ENCODE assay signal across 19 cellular contexts in genomic region chr3:34483290-34483887, GRCh38.
DNase-seq lines count a peak whose midpoint lies in the region; ATAC-seq and TF ChIP-seq lines count a peak whose summit lies in the region.
"Had no signal": no experiment of that assay in that cellular context is flagged by ENCODE, and none has a peak within 500 bp of the region (broad histone marks: within the 10 kb centered on the region; RNA-seq: fewer than 3 reads in every experiment).

No MANE protein-coding gene starts in this region.

- H3K9me3 ChIP-seq in DND-41 (ENCODE audit: insufficient read depth, low read length, severe bottlenecking) (no peaks in the 10 kb centered on the region), ascending aorta (no peaks in the 10 kb centered on the region)
- H3K9me3 ChIP-seq: adrenal gland, colonic mucosa, esophagus squamous epithelium had no signal

- H3K36me3 ChIP-seq in DND-41 (ENCODE audit: insufficient read depth, low read length) (no peaks in the 10 kb centered on the region), ascending aorta (no peaks in the 10 kb centered on the region)
- H3K36me3 ChIP-seq: adrenal gland, colonic mucosa, esophagus squamous epithelium had no signal

- intact Hi-C loops in ascending aorta (cut with DNase I) (no loop called here), natural killer cell (cut with micrococcal nuclease) (no loop called here)

- H3K36me3 Mint-ChIP-seq in natural killer cell = no peaks in the 10 kb centered on the region
- H3K36me3 Mint-ChIP-seq: activated CD8-positive, alpha-beta memory T cell treated with anti-CD3 and anti-CD28 coated beads, Interleukin-2, amount 10 ng/mL, durations not matched to agents 7 days and 5 days had no signal

- H3K27me3 Mint-ChIP-seq in natural killer cell (ENCODE audit: low read depth in 2 of 2) = no peaks in the 10 kb centered on the region
- H3K27me3 Mint-ChIP-seq: activated CD8-positive, alpha-beta memory T cell treated with anti-CD3 and anti-CD28 coated beads, Interleukin-2, amount 10 ng/mL, durations not matched to agents 7 days and 5 days had no signal

- TF ChIP-seq CTCF in DND-41 (IDR thresholded peaks at IDR 0.05; ENCODE audit: borderline replicate concordance, extremely low read depth, low read length, poor library complexity, severe bottlenecking) (no peak), ascending aorta (IDR thresholded peaks at IDR 0.05) (no peak), natural killer cell (IDR thresholded peaks at IDR 0.05) (no peak)

- no peak overlapping the region for H3K27ac Mint-ChIP-seq in natural killer cell
- H3K27ac Mint-ChIP-seq: activated CD8-positive, alpha-beta memory T cell treated with anti-CD3 and anti-CD28 coated beads, Interleukin-2, amount 10 ng/mL, durations not matched to agents 7 days and 5 days had no signal

- H3K9me3 Mint-ChIP-seq in natural killer cell = peaks cover 6 to 9% of the 10 kb centered on the region in 2 donors

- H3K9ac ChIP-seq in DND-41 (ENCODE audit: low read depth, low read length) = peak overlapping the region; percentile 30
- H3K9ac ChIP-seq: GM23248 had no signal

- H3K4me2 ChIP-seq in DND-41 (ENCODE audit: insufficient read depth, low read length) = peak overlapping the region; percentile 64

- ATAC-seq in DND-41 (ENCODE audit: insufficient read depth, low read depth) (peak; percentile 83), natural killer cell (no peak)
- ATAC-seq: activated CD8-positive, alpha-beta memory T cell treated with anti-CD3 and anti-CD28 coated beads, Interleukin-2, amount 10 ng/mL, durations not matched to agents 7 days and 5 days; left colon had no signal

- no peaks in the 10 kb centered on the region for H3K79me2 ChIP-seq in DND-41 (ENCODE audit: insufficient read depth, low read length)

- peak; percentile 0 for DNase-seq in DMS53 (lab: John Stamatoyannopoulos, UW)
- no peak for DNase-seq in DMS53 treated with DMSO at 0.1 percent for 48 hours (lab: John Stamatoyannopoulos, UW; ENCODE audit: unreplicated experiment)
- DNase-seq in DND-41 = no peak
- no peak for DNase-seq in ascending aorta (ENCODE audit: low spot score in 2 of 2)
- DNase-seq in natural killer cell = no peak
- no peak for DNase-seq in NCI-H526 treated with DMSO at 0.1 percent for 48 hours (lab: John Stamatoyannopoulos, UW)
- DNase-seq in NCI-H187 (lab: John Stamatoyannopoulos, UW) = no peak
- no peak for DNase-seq in DMS79 treated with DMSO at 0.1 percent for 48 hours (lab: John Stamatoyannopoulos, UW)
- DNase-seq: activated CD8-positive, alpha-beta memory T cell treated with anti-CD3 and anti-CD28 coated beads, Interleukin-2, amount 10 ng/mL, durations not matched to agents 7 days and 5 days; adrenal gland; colonic mucosa; COR-L47; esophagus squamous epithelium; GM23248; hippocampal formation; left colon; MV-4-11; stimulated activated CD4-positive, alpha-beta T cell treated with anti-CD3 and anti-CD28 coated beads, Interleukin-2, amount 100 ng/mL, for 24 hours had no signal

- no peaks in the 10 kb centered on the region for H3K27me3 ChIP-seq in DND-41 (ENCODE audit: insufficient read depth, low read length, poor library complexity)
- H3K27me3 ChIP-seq in ascending aorta = no peaks in the 10 kb centered on the region
- H3K27me3 ChIP-seq: adrenal gland, colonic mucosa, esophagus squamous epithelium had no signal

- no peaks in the 10 kb centered on the region for H4K20me1 ChIP-seq in DND-41 (ENCODE audit: insufficient read depth, low read length)

- peak overlapping the region; percentile 69 for H2AFZ ChIP-seq in DND-41 (ENCODE audit: low read depth, low read length)
- H2AFZ ChIP-seq: GM23248 had no signal

- H3K4me3 Mint-ChIP-seq in natural killer cell = peak overlapping the region; percentile 71
- H3K4me3 Mint-ChIP-seq: activated CD8-positive, alpha-beta memory T cell treated with anti-CD3 and anti-CD28 coated beads, Interleukin-2, amount 10 ng/mL, durations not matched to agents 7 days and 5 days had no signal

- peaks cover 16% of the 10 kb centered on the region for H3K4me1 ChIP-seq in DND-41 (ENCODE audit: insufficient read depth, low read length)
- H3K4me1 ChIP-seq in ascending aorta = no peaks in the 10 kb centered on the region
- H3K4me1 ChIP-seq: adrenal gland, colonic mucosa, esophagus squamous epithelium had no signal

- H3K27ac ChIP-seq in DND-41 (ENCODE audit: low read length) = peak overlapping the region; percentile 71
- no peak overlapping the region for H3K27ac ChIP-seq in ascending aorta
- H3K27ac ChIP-seq: 22Rv1, adrenal gland, colonic mucosa, esophagus squamous epithelium, GM23248 had no signal

- H3K4me1 Mint-ChIP-seq in natural killer cell = peaks cover 6% of the 10 kb centered on the region in 2 donors
- H3K4me1 Mint-ChIP-seq: activated CD8-positive, alpha-beta memory T cell treated with anti-CD3 and anti-CD28 coated beads, Interleukin-2, amount 10 ng/mL, durations not matched to agents 7 days and 5 days had no signal

- H3K4me3 ChIP-seq in DND-41 (ENCODE audit: low read depth in 1 of 2, low read length in 2 of 2) (peak overlapping the region in 1 of 2 experiments; percentile 41; a peak in 2 of 4 replicates), ascending aorta (peak overlapping the region; percentile 2 to 46)
- H3K4me3 ChIP-seq: adrenal gland, colonic mucosa, GM23248 had no signal
